2 cellular contexts compared by ENCODE assay signal in genomic region chr10:86953747-86954680, GRCh38.
A peak's percentile ranks its signal among the peaks of the same experiment; 100 is the strongest.
TF ChIP-seq lines count a peak whose summit lies in the region.

No MANE protein-coding gene starts in this region.

TF ChIP-seq in IMR-90, 13 proteins besides CTCF, POLR2A, EP300 and RAD21 (continued from another document):
- TF ChIP-seq USF2 (IDR thresholded peaks at IDR 0.05; ENCODE audit: low read depth, low read length) (no peak), CEBPB (IDR thresholded peaks at IDR 0.05; ENCODE audit: low read depth, low read length) (no peak), MXI1 (IDR thresholded peaks at IDR 0.05; ENCODE audit: borderline replicate concordance, low read depth, low read length) (no peak), MAFK (IDR thresholded peaks at IDR 0.05; ENCODE audit: low read depth, low read length) (no peak), MAZ (IDR thresholded peaks at IDR 0.05; ENCODE audit: borderline replicate concordance, low read depth, low read length) (no peak), RFX5 (IDR thresholded peaks at IDR 0.05; ENCODE audit: low read depth, low read length) (no peak), SMC3 (IDR thresholded peaks at IDR 0.05; ENCODE audit: low read depth, low read length) (no peak), FOS (IDR thresholded peaks at IDR 0.05; ENCODE audit: low read depth, low read length) (no peak), RCOR1 (IDR thresholded peaks at IDR 0.05; ENCODE audit: insufficient replicate concordance, low read length) (no peak)
- TF ChIP-seq, protein P1, sequence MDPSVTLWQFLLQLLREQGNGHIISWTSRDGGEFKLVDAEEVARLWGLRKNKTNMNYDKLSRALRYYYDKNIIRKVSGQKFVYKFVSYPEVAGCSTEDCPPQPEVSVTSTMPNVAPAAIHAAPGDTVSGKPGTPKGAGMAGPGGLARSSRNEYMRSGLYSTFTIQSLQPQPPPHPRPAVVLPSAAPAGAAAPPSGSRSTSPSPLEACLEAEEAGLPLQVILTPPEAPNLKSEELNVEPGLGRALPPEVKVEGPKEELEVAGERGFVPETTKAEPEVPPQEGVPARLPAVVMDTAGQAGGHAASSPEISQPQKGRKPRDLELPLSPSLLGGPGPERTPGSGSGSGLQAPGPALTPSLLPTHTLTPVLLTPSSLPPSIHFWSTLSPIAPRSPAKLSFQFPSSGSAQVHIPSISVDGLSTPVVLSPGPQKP (IDR thresholded peaks at IDR 0.05; ENCODE audit: borderline replicate concordance, low read depth, low read length), result no peak

TF ChIP-seq in liver, 16 proteins besides CTCF, POLR2A, EP300 and RAD21 (continued from another document):
- TF ChIP-seq REST (IDR thresholded peaks at IDR 0.05), result no peak
- TF ChIP-seq FOXA2 (IDR thresholded peaks at IDR 0.05), result no peak
- TF ChIP-seq ATF3 (IDR thresholded peaks at IDR 0.05), result no peak
- TF ChIP-seq TAF1 (conservative IDR thresholded peaks at IDR 0.05), result no peak
- TF ChIP-seq NR2F2 (IDR thresholded peaks at IDR 0.05), result peak; percentile 72
- TF ChIP-seq MAX (IDR thresholded peaks at IDR 0.05), result no peak
- TF ChIP-seq GABPA (IDR thresholded peaks at IDR 0.05 in 1 of 2, conservative IDR thresholded peaks at IDR 0.05 in 1 of 2), result no peak
- no peak for TF ChIP-seq JUND (IDR thresholded peaks at IDR 0.05)
- no peak for TF ChIP-seq ZBTB33 (IDR thresholded peaks at IDR 0.05)
- TF ChIP-seq RXRA (IDR thresholded peaks at IDR 0.05), result no peak
